ENCODE assay signal across 28 cellular contexts in the genomic region with DNA sequence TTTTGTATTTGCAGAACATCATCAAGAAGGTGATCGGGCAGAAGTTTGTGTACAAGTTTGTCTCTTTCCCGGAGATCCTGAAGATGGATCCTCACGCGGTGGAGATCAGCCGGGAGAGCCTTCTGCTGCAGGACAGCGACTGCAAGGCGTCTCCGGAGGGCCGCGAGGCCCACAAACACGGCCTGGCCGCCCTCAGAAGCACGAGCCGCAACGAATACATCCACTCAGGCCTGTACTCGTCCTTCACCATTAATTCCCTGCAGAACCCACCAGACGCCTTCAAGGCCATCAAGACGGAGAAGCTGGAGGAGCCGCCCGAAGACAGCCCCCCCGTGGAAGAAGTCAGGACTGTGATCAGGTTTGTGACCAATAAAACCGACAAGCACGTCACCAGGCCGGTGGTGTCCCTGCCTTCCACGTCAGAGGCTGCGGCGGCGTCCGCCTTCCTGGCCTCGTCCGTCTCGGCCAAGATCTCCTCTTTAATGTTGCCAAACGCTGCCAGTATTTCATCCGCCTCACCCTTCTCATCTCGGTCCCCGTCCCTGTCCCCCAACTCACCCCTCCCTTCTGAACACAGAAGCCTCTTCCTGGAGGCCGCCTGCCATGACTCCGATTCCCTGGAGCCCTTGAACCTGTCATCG. TPM values are rescaled to one million over a fixed set of nuclear protein-coding genes. Genes with fewer than 3 reads are reported as not detected.
DNase-seq lines count a peak whose midpoint lies in the region; TF ChIP-seq lines count a peak whose summit lies in the region.
"Had no signal": no experiment of that assay in that cellular context is flagged by ENCODE, and none has a peak within 500 bp of the region (broad histone marks: within the 10 kb centered on the region; RNA-seq: fewer than 3 reads in every experiment).

No MANE protein-coding gene starts in this region.

- no peak overlapping the region for H2BK15ac ChIP-seq in H9 (ENCODE audit: low read depth, low read length)

- no peak overlapping the region for H2BK5ac ChIP-seq in H9 (ENCODE audit: insufficient read length, low read length)

- H3T11ph ChIP-seq in H9 (ENCODE audit: low read length), result no peak overlapping the region

- POLR2A ChIA-PET in CD8-positive, alpha-beta memory T cell (lab: Charles Lee), result no interaction called here

- H3K9ac ChIP-seq in H9 (ENCODE audit: extremely low read depth, insufficient read length, low read length), result no peak overlapping the region
- H3K9ac ChIP-seq: BLaER1 had no signal

- TF ChIP-seq CTCF in coronary artery (IDR thresholded peaks at IDR 0.05) (no peak), nephron progenitor cell (IDR thresholded peaks at IDR 0.05) (no peak), H9 (conservative IDR thresholded peaks at IDR 0.05) (no peak)

- H3K4ac ChIP-seq in H9 (ENCODE audit: low read depth, low read length), result no peak overlapping the region

- H2BK120ac ChIP-seq in H9 (ENCODE audit: low read depth, low read length, poor library complexity, severe bottlenecking), result no peak overlapping the region

- H3K18ac ChIP-seq in H9 (ENCODE audit: insufficient read length, low read depth, low read length), result no peak overlapping the region

- no peak overlapping the region for H4K5ac ChIP-seq in H9 (ENCODE audit: insufficient read length, low read depth, low read length)

- H3K56ac ChIP-seq in H9 (ENCODE audit: insufficient read length, low read depth, low read length), result no peak overlapping the region

- H3K9me3 Mint-ChIP-seq in CD8-positive, alpha-beta memory T cell, result no peaks in the 10 kb centered on the region
- no peaks in the 10 kb centered on the region for H3K9me3 Mint-ChIP-seq in nephron progenitor cell
- no peaks in the 10 kb centered on the region for H3K9me3 Mint-ChIP-seq in H9
- H3K9me3 Mint-ChIP-seq: activated naive CD8-positive, alpha-beta T cell treated with anti-CD3 and anti-CD28 coated beads, Interleukin-2, amount 50 U/mL, for 24 hours; natural killer cell treated with Interleukin-12 subunit alpha and Interleukin-12 subunit beta and Interleukin-15 and Interleukin-18, amount 100 ng/mL, for 72 hours had no signal

- H3K4me1 Mint-ChIP-seq in CD8-positive, alpha-beta memory T cell, result peaks cover 45 to 63% (median 54%) of the 10 kb centered on the region in 3 donors
- H3K4me1 Mint-ChIP-seq in nephron progenitor cell (peaks cover 62% of the 10 kb centered on the region), H9 (peaks cover 0 to 8% of the 10 kb centered on the region in 2 experiments; a peak in 2 of 4 replicates)

- no peak overlapping the region for H3K4me3 Mint-ChIP-seq in CD8-positive, alpha-beta memory T cell
- H3K4me3 Mint-ChIP-seq in nephron progenitor cell (no peak overlapping the region), H9 (no peak overlapping the region)
- H3K4me3 Mint-ChIP-seq: activated CD8-positive, alpha-beta T cell treated with anti-CD3 and anti-CD28 coated beads, Interleukin-2, amount 10 ng/mL, durations not matched to agents 7 days and 5 days; activated naive CD8-positive, alpha-beta T cell treated with anti-CD3 and anti-CD28 coated beads, Interleukin-2, amount 50 U/mL, for 24 hours; natural killer cell treated with Interleukin-12 subunit alpha and Interleukin-12 subunit beta and Interleukin-15 and Interleukin-18, amount 100 ng/mL, for 72 hours had no signal

- no peaks in the 10 kb centered on the region for H3K27me3 Mint-ChIP-seq in CD8-positive, alpha-beta memory T cell
- H3K27me3 Mint-ChIP-seq in nephron progenitor cell (ENCODE audit: low read depth, poor library complexity) (no peaks in the 10 kb centered on the region), H9 (ENCODE audit: low read depth) (no peaks in the 10 kb centered on the region; the same call in 1 of the 2 replicates)
- H3K27me3 Mint-ChIP-seq: activated naive CD8-positive, alpha-beta T cell treated with anti-CD3 and anti-CD28 coated beads, Interleukin-2, amount 50 U/mL, for 24 hours; natural killer cell treated with Interleukin-12 subunit alpha and Interleukin-12 subunit beta and Interleukin-15 and Interleukin-18, amount 100 ng/mL, for 72 hours had no signal

- H2BK12ac ChIP-seq in H9 (ENCODE audit: insufficient read length, low read depth, low read length), result no peak overlapping the region

- no peak overlapping the region for H2AK5ac ChIP-seq in H9 (ENCODE audit: insufficient read length, low read length)

- H2BK20ac ChIP-seq in H9 (ENCODE audit: low read depth, low read length, poor library complexity, severe bottlenecking), result no peak overlapping the region

- H2AFZ ChIP-seq in H9 (ENCODE audit: low read length), result no peak overlapping the region

- H3K4me1 ChIP-seq in CD8-positive, alpha-beta memory T cell (ENCODE audit: insufficient read depth, low read length), result peaks cover 11% of the 10 kb centered on the region
- no peaks in the 10 kb centered on the region for H3K4me1 ChIP-seq in H9 (ENCODE audit: insufficient read depth, low read length)
- H3K4me1 ChIP-seq: Caco-2, pancreas had no signal

- no peak overlapping the region for H3K14ac ChIP-seq in H9 (ENCODE audit: insufficient read depth, low read length)

- H3K9me3 ChIP-seq in CD8-positive, alpha-beta memory T cell (ENCODE audit: low read length), result no peaks in the 10 kb centered on the region
- H3K9me3 ChIP-seq in H9 (ENCODE audit: control insufficient read depth, low read depth, low read length), result no peaks in the 10 kb centered on the region
- H3K9me3 ChIP-seq: A549, BLaER1, Caco-2, pancreas had no signal

- no peak overlapping the region for H4K91ac ChIP-seq in H9 (ENCODE audit: insufficient read length, low read depth, low read length)

- peak; percentile 9 to 15 for DNase-seq in activated T-cell treated with anti-CD3 and anti-CD28 coated beads, Interleukin-2, amount 50 U/mL, for 48 hours
- no peak for DNase-seq in activated T-cell treated with anti-CD3 and anti-CD28 coated beads, Interleukin-2, amount 50 U/mL, for 1 hour
- DNase-seq in CD8-positive, alpha-beta memory T cell, result no peak
- DNase-seq in coronary artery (ENCODE audit: low spot score), result peak; percentile 28
- no peak for DNase-seq in nephron progenitor cell
- no peak for DNase-seq in AG08396 (ENCODE audit: low spot score)
- DNase-seq in SIG-M5 (lab: John Stamatoyannopoulos, UW), result no peak
- no peak for DNase-seq in H9
- DNase-seq: activated CD4-positive, CD25-positive, alpha-beta regulatory T cell treated with anti-CD3 and anti-CD28 coated beads, Interleukin-2, amount 50 U/mL, for 72 hours; activated CD8-positive, alpha-beta T cell treated with anti-CD3 and anti-CD28 coated beads, Interleukin-2, amount 10 ng/mL, durations not matched to agents 7 days and 5 days; Caco-2; central memory CD4-positive, alpha-beta T cell; DND-41; glutamatergic neuron; kidney; NCI-H1048; NCI-H1694; NCI-H446 treated with DMSO at 0.1 percent for 48 hours; NCI-H82; pancreas; retina; small intestine; trophoblast cell had no signal

- no peaks in the 10 kb centered on the region for H3K23me2 ChIP-seq in H9 (ENCODE audit: insufficient read length, low read depth, low read length, poor library complexity, severe bottlenecking)

- WGBS in H9 (ENCODE audit: extremely low coverage, insufficient read length, low lambda C conversion rate), result no CpG with 5 or more reads among the region's 39 CpGs

- H3K79me1 ChIP-seq in H9 (ENCODE audit: insufficient read depth, low read depth, low read length, poor library complexity, severe bottlenecking), result no peaks in the 10 kb centered on the region

- H3K27ac ChIP-seq in CD8-positive, alpha-beta memory T cell (ENCODE audit: low read depth, low read length), result no peak overlapping the region
- H3K27ac ChIP-seq in coronary artery, result no peak overlapping the region
- no peak overlapping the region for H3K27ac ChIP-seq in H9 (ENCODE audit: insufficient read length, low read depth, low read length)
- H3K27ac ChIP-seq: A549, BLaER1, epithelial cell of prostate, pancreas had no signal

- no peaks in the 10 kb centered on the region for H4K20me1 ChIP-seq in H9 (ENCODE audit: control insufficient read depth, insufficient read depth, insufficient read length)

- no peak overlapping the region for H4K8ac ChIP-seq in H9 (replicated peaks; ENCODE audit: insufficient read length, low read depth, low read length)

- no peak overlapping the region for H3K4me2 ChIP-seq in H9 (ENCODE audit: insufficient read depth, insufficient read length, low read length)
- H3K4me2 ChIP-seq: A549, BLaER1 had no signal

- H3K79me2 ChIP-seq in H9 (ENCODE audit: insufficient read depth, low read length), result no peaks in the 10 kb centered on the region

- H3K27ac Mint-ChIP-seq in CD8-positive, alpha-beta memory T cell, result peak overlapping the region in 6 of 8 donors; percentile 21 to 73 (median 46)
- H3K27ac Mint-ChIP-seq in nephron progenitor cell (peak overlapping the region; percentile 82), H9 (no peak overlapping the region)
- H3K27ac Mint-ChIP-seq: activated CD8-positive, alpha-beta T cell treated with anti-CD3 and anti-CD28 coated beads, Interleukin-2, amount 10 ng/mL, durations not matched to agents 7 days and 5 days had no signal

- no peaks in the 10 kb centered on the region for H3K27me3 ChIP-seq in CD8-positive, alpha-beta memory T cell (ENCODE audit: insufficient read depth, low read length, poor library complexity, severe bottlenecking)
- H3K27me3 ChIP-seq in H9 (ENCODE audit: insufficient read depth, low read length), result no peaks in the 10 kb centered on the region
- H3K27me3 ChIP-seq: BLaER1, pancreas had no signal

- H3K23ac ChIP-seq in H9 (ENCODE audit: insufficient read length, low read depth, low read length), result no peak overlapping the region

- H3K36me3 ChIP-seq in CD8-positive, alpha-beta memory T cell (ENCODE audit: insufficient read depth, low read length), result peaks cover 28% of the 10 kb centered on the region

- H3K36me3 Mint-ChIP-seq in CD8-positive, alpha-beta memory T cell, result peaks cover 5 to 66% (median 36%) of the 10 kb centered on the region in 3 donors
- H3K36me3 Mint-ChIP-seq in nephron progenitor cell (ENCODE audit: low read depth) (peaks cover 67% of the 10 kb centered on the region), H9 (ENCODE audit: insufficient read depth in 1 of 3, low read depth in 3 of 3) (peaks cover 12 to 28% (median 17%) of the 10 kb centered on the region in 3 experiments; a peak in 6 of 7 replicates)

- no peak overlapping the region for H3K4me3 ChIP-seq in CD8-positive, alpha-beta memory T cell (ENCODE audit: low read length)
- H3K4me3 ChIP-seq in coronary artery, result no peak overlapping the region
- H3K4me3 ChIP-seq: A549, BLaER1, pancreas had no signal

- CTCF ChIA-PET in CD8-positive, alpha-beta memory T cell (lab: Charles Lee), result no interaction called here

RNA-seq across cellular contexts. Expression of a gene that starts 52.9 kb away (rescaled TPM):
- 10 to 100 TPM; 24.0 to 28.4 TPM for total RNA-seq in CD8-positive, alpha-beta memory T cell
- 44.3 TPM for polyA plus RNA-seq in CD8-positive, alpha-beta memory T cell
- total RNA-seq in H9 (2021), result 9.4 and 10.1 TPM in 2 replicates

Comparison
In these comparisons a context has a peak if more than half of its experiments do, and no peak if none do; other contexts are left out.
1. DNase-seq: peak in activated T-cell treated with anti-CD3 and anti-CD28 coated beads, Interleukin-2, amount 50 U/mL, for 48 hours (2 of 2) and coronary artery (single experiment); none in activated T-cell treated with anti-CD3 and anti-CD28 coated beads, Interleukin-2, amount 50 U/mL, for 1 hour (single experiment), CD8-positive, alpha-beta memory T cell (0 of 5), nephron progenitor cell (single experiment), AG08396 (single experiment), SIG-M5 (single experiment) and H9 (single experiment).
2. H3K27ac Mint-ChIP-seq: peak in CD8-positive, alpha-beta memory T cell (6 of 8) and nephron progenitor cell (single experiment); none in H9 (0 of 3).